12 cellular contexts compared by ENCODE assay signal in the genomic region with DNA sequence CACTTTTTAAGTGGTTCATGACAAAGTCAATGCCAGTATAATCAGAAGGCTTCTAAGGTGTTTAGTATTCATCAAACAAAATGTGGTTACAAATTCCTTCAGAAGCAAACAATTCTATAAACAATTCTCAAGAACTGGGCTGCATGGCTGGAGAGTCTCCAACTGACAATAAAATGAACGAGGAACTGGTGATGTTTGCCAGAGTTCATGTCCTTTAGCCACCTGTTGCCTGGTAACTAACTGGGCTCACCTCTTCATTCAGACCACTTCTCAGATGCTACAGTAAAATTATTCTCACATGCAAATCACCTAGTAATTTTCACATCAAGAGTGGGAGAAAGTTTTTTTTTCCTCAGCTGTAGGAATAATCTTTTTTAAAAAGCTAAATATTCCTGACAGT. TPM values are rescaled to one million over a fixed set of nuclear protein-coding genes. Genes with fewer than 3 reads are reported as not detected.
DNase-seq lines count a peak whose midpoint lies in the region; ATAC-seq, FAIRE-seq and TF ChIP-seq lines count a peak whose summit lies in the region.
"Had no signal": no experiment of that assay in that cellular context is flagged by ENCODE, and none has a peak within 500 bp of the region (broad histone marks: within the 10 kb centered on the region; RNA-seq: fewer than 3 reads in every experiment).

No MANE protein-coding gene starts in this region.

- no peak overlapping the region for H3K4ac ChIP-seq in mesenchymal stem cell (ENCODE audit: low read depth in 1 of 2, low read length in 2 of 2)

- no peak overlapping the region for H4K91ac ChIP-seq in mesenchymal stem cell (ENCODE audit: low read length)

- no peak overlapping the region for H2AFZ ChIP-seq in mesenchymal stem cell (ENCODE audit: low read depth, low read length)

- no peak overlapping the region for H4K8ac ChIP-seq in mesenchymal stem cell (ENCODE audit: low read length)

- in situ Hi-C loops in brain microvascular endothelial cell (cut with HindIII; ENCODE audit: low pct_ligation_motif_present, low sequenced_read_pairs) = no loop called here

- 0% methylated on average over 1 of the region's 1 CpG for WGBS in mesenchymal stem cell
- WGBS in small intestine, 3 donors = 6 to 32% (median 17%) methylated on average over 1 of the region's 1 CpG

- no peak overlapping the region for H2AK5ac ChIP-seq in mesenchymal stem cell (ENCODE audit: low read length, severe bottlenecking)

- H3K23ac ChIP-seq in mesenchymal stem cell (ENCODE audit: low read length in 2 of 2) = no peak overlapping the region

- H3K4me1 Mint-ChIP-seq in stimulated activated naive CD8-positive, alpha-beta T cell treated with anti-CD3 and anti-CD28 coated beads, Interleukin-15, amount 100 ng/mL, for 72 hours = peaks cover 31% of the 10 kb centered on the region

- no peaks in the 10 kb centered on the region for H3K27me3 Mint-ChIP-seq in stimulated activated naive CD8-positive, alpha-beta T cell treated with anti-CD3 and anti-CD28 coated beads, Interleukin-15, amount 100 ng/mL, for 72 hours

- H2BK15ac ChIP-seq in mesenchymal stem cell (ENCODE audit: low read depth, poor library complexity, severe bottlenecking) = no peak overlapping the region

- H3K27ac Mint-ChIP-seq in stimulated activated naive CD8-positive, alpha-beta T cell treated with anti-CD3 and anti-CD28 coated beads, Interleukin-15, amount 100 ng/mL, for 72 hours = no peak overlapping the region

- H3K27me3 ChIP-seq in mesenchymal stem cell (ENCODE audit: control insufficient read depth in 1 of 2, insufficient read depth in 1 of 2, low read length in 2 of 2) (no peaks in the 10 kb centered on the region), brain microvascular endothelial cell (replicated peaks) (no peaks in the 10 kb centered on the region), small intestine (ENCODE audit: control insufficient read depth in 2 of 2, insufficient read depth in 2 of 2, low read length in 2 of 2) (no peaks in the 10 kb centered on the region)
- H3K27me3 ChIP-seq: ovary had no signal

- peaks cover 0 to 46% of the 10 kb centered on the region in 2 experiments for H3K36me3 ChIP-seq in mesenchymal stem cell (ENCODE audit: control insufficient read depth in 1 of 2, insufficient read depth in 2 of 2, low read depth in 1 of 2, low read length in 2 of 2)
- no peaks in the 10 kb centered on the region for H3K36me3 ChIP-seq in brain microvascular endothelial cell (replicated peaks)
- H3K36me3 ChIP-seq in small intestine (ENCODE audit: control insufficient read depth in 2 of 2, insufficient read depth in 2 of 2, low read length in 2 of 2) = no peaks in the 10 kb centered on the region
- H3K36me3 ChIP-seq: ovary had no signal

- ATAC-seq in HG02623 (IDR thresholded peaks at IDR 0.05; ENCODE audit: unreplicated experiment) = peak; percentile 46
- no peak for ATAC-seq in stimulated activated naive CD8-positive, alpha-beta T cell treated with anti-CD3 and anti-CD28 coated beads, Interleukin-15, amount 100 ng/mL, for 72 hours

- no peak overlapping the region for H3K4me3 Mint-ChIP-seq in stimulated activated naive CD8-positive, alpha-beta T cell treated with anti-CD3 and anti-CD28 coated beads, Interleukin-15, amount 100 ng/mL, for 72 hours

- DNase-seq in DMS53 (lab: John Stamatoyannopoulos, UW) (peak; percentile 34), DMS53 treated with DMSO at 0.1 percent for 48 hours (lab: John Stamatoyannopoulos, UW; ENCODE audit: unreplicated experiment) (no peak), NCI-H2029 treated with DMSO at 0.1 percent for 48 hours (lab: John Stamatoyannopoulos, UW) (peak; percentile 71), mesenchymal stem cell (peak; percentile 32), brain microvascular endothelial cell (no peak), small intestine (no peak)
- DNase-seq in stimulated activated naive CD8-positive, alpha-beta T cell treated with anti-CD3 and anti-CD28 coated beads, Interleukin-15, amount 100 ng/mL, for 72 hours = no peak
- DNase-seq: activated T-cell treated with anti-CD3 and anti-CD28 coated beads, Interleukin-2, amount 50 U/mL, for 1 hour; dermis blood vessel endothelial cell; ovary had no signal

- H3K4me1 ChIP-seq in mesenchymal stem cell (ENCODE audit: control insufficient read depth, insufficient read depth, low read depth, low read length) (peaks cover 1% of the 10 kb centered on the region), small intestine (ENCODE audit: control insufficient read depth in 2 of 2, insufficient read depth in 1 of 2, low read depth in 1 of 2, low read length in 1 of 2) (no peaks in the 10 kb centered on the region)

- H3K18ac ChIP-seq in mesenchymal stem cell (ENCODE audit: low read depth in 1 of 2, low read length in 2 of 2) = no peak overlapping the region

- H3K9me3 ChIP-seq in mesenchymal stem cell (ENCODE audit: control insufficient read depth, low read length) (no peaks in the 10 kb centered on the region), small intestine (ENCODE audit: control insufficient read depth, low read depth) (no peaks in the 10 kb centered on the region)
- H3K9me3 ChIP-seq: ovary had no signal

- no peak overlapping the region for H2BK12ac ChIP-seq in mesenchymal stem cell (ENCODE audit: low read length in 2 of 2)

- H3K9me3 Mint-ChIP-seq in stimulated activated naive CD8-positive, alpha-beta T cell treated with anti-CD3 and anti-CD28 coated beads, Interleukin-15, amount 100 ng/mL, for 72 hours = no peaks in the 10 kb centered on the region

- H3K9ac ChIP-seq in mesenchymal stem cell (ENCODE audit: low read length) = no peak overlapping the region

- no peak overlapping the region for H2BK5ac ChIP-seq in mesenchymal stem cell (ENCODE audit: low read depth, low read length, poor library complexity, severe bottlenecking)

- no peak overlapping the region for H3K4me3 ChIP-seq in mesenchymal stem cell (ENCODE audit: insufficient read depth in 1 of 2, low read depth in 1 of 2, low read length in 2 of 2)
- no peak overlapping the region for H3K4me3 ChIP-seq in brain microvascular endothelial cell (ENCODE audit: low read depth, low read length)
- H3K4me3 ChIP-seq in small intestine (ENCODE audit: low read depth in 1 of 2, low read length in 2 of 2) = no peak overlapping the region
- H3K4me3 ChIP-seq: ovary had no signal

- H2BK120ac ChIP-seq in mesenchymal stem cell (ENCODE audit: low read depth, low read length) = no peak overlapping the region

- H3K79me1 ChIP-seq in mesenchymal stem cell (replicated peaks; ENCODE audit: low read length, poor library complexity, severe bottlenecking) = peaks cover 3% of the 10 kb centered on the region

- no peak overlapping the region for H3K14ac ChIP-seq in mesenchymal stem cell (ENCODE audit: low read length in 2 of 2)

- no peak for TF ChIP-seq CTCF in brain microvascular endothelial cell (IDR thresholded peaks at IDR 0.05; ENCODE audit: low read depth, low read length, missing control alignments)

- FAIRE-seq in small intestine (lab: Jason Lieb, UNC) = no peak

- no peak overlapping the region for H3K4me2 ChIP-seq in mesenchymal stem cell (ENCODE audit: low read length, poor library complexity, severe bottlenecking)

- H3K27ac ChIP-seq in mesenchymal stem cell (ENCODE audit: low read length, poor library complexity, severe bottlenecking) (no peak overlapping the region), brain microvascular endothelial cell (no peak overlapping the region), small intestine (ENCODE audit: low read depth in 1 of 2, low read length in 1 of 2) (no peak overlapping the region)
- H3K27ac ChIP-seq: 22Rv1, ovary had no signal

RNA-seq across cellular contexts. Expression of a gene that starts 53.3 kb away (rescaled TPM):
- 35.2 TPM for polyA plus RNA-seq in mesenchymal stem cell (2013, experiment 1 of 2)
- 37.4 TPM for polyA plus RNA-seq in mesenchymal stem cell (2013, experiment 2 of 2)
- polyA plus RNA-seq in small intestine = 10 to 100 TPM; 21.1 to 26.6 (median 21.3) TPM

Comparison
In these comparisons a context has a peak if more than half of its experiments do, and no peak if none do; other contexts are left out.
1. DNase-seq: peak in DMS53 (single experiment), NCI-H2029 treated with DMSO at 0.1 percent for 48 hours (single experiment) and mesenchymal stem cell (single experiment); none in DMS53 treated with DMSO at 0.1 percent for 48 hours (single experiment), brain microvascular endothelial cell (single experiment), small intestine (single experiment) and stimulated activated naive CD8-positive, alpha-beta T cell treated with anti-CD3 and anti-CD28 coated beads, Interleukin-15, amount 100 ng/mL, for 72 hours (0 of 2).